ENCODE assay signal across 30 cellular contexts in the genomic region with DNA sequence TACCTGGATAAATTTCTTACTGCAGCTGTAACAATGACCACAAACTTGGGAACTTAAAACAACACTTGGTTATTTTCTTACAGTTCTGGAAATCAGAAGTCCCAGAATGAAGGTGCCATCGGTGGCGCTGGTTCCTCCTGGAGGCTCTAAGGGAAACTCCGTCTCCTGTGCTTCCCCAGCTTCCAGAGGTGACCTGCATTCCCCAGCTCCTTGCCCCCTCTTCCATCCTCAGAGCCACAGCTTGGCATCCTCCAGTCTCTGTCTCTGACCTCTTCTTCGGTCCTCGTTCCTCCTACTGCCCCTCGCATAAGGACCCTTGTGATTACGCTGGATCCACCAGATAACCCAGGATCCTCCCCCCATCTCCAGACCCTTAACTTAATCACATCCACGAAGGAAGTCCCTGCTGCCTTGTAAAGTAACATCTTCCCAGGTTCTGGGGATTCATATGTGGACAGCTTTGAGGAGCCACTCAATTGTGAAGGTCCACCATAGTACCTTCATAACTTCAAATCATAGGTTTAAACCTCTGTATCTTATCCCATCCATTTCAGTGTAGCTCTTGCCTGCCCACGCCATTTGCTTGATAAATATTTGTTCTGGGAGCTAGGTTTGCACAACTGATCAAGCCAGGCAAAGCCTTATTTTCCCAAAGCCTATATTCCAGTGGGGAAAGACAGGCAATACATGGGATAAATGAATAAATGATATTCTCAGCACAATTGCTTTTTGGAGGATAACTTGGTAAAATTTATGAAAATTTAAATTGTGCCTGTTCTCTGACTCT. TPM values are rescaled to one million over a fixed set of nuclear protein-coding genes. Genes with fewer than 3 reads are reported as not detected.
"Had no signal": no experiment of that assay in that cellular context is flagged by ENCODE, and none has a peak within 500 bp of the region (broad histone marks: within the 10 kb centered on the region; RNA-seq: fewer than 3 reads in every experiment).

No MANE protein-coding gene starts in this region.

- H3K9me3 ChIP-seq: breast epithelium had no signal

- H3K36me3 Mint-ChIP-seq: activated CD8-positive, alpha-beta memory T cell treated with anti-CD3 and anti-CD28 coated beads, Interleukin-2, amount 10 ng/mL, durations not matched to agents 7 days and 5 days; activated naive CD4-positive, alpha-beta T cell treated with anti-CD3 and anti-CD28 coated beads, Interleukin-2, amount 50 U/mL, for 24 hours; T-cell had no signal

- H3K27me3 ChIP-seq: breast epithelium had no signal

- H3K4me1 ChIP-seq: breast epithelium had no signal

- H3K27me3 Mint-ChIP-seq: activated CD4-positive, alpha-beta T cell treated with anti-CD3 and anti-CD28 coated beads, Interleukin-2, amount 10 ng/mL, durations not matched to agents 24 days and 14 days had no signal

- H3K9me3 Mint-ChIP-seq: activated naive CD4-positive, alpha-beta T cell treated with anti-CD3 and anti-CD28 coated beads, Interleukin-2, amount 50 U/mL, for 24 hours had no signal

- H3K27ac Mint-ChIP-seq: activated B cell treated with CpG ODN at 0.5 μM for 24 hours; activated CD4-positive, alpha-beta T cell treated with anti-CD3 and anti-CD28 coated beads, Interleukin-2, amount 10 ng/mL, durations not matched to agents 24 days and 14 days; activated CD8-positive, alpha-beta memory T cell treated with anti-CD3 and anti-CD28 coated beads, Interleukin-2, amount 10 ng/mL, durations not matched to agents 7 days and 5 days; activated naive CD4-positive, alpha-beta T cell treated with anti-CD3 and anti-CD28 coated beads, Interleukin-2, amount 50 U/mL, for 24 hours; activated T-cell treated with anti-CD3 and anti-CD28 coated beads, Interleukin-2, amount 50 U/mL, for 24 hours; activated T-helper 1 cell treated with anti-CD3 and anti-CD28 coated beads, Interleukin-12 subunit alpha, Interleukin-12 subunit beta, Interleukin-2, Interleukin-4 antibody, amounts not matched to agents 30 ng/mL and 10 ng/mL and 1 ng/mL, durations not matched to agents 14 hours and 24 hours and 36 hours; T-cell had no signal

- H3K27ac ChIP-seq: breast epithelium, SK-N-MC had no signal

- H3K4me3 Mint-ChIP-seq: activated B cell treated with CpG ODN at 0.5 μM for 24 hours; activated CD4-positive, alpha-beta T cell treated with anti-CD3 and anti-CD28 coated beads, Interleukin-2, amount 10 ng/mL, durations not matched to agents 24 days and 14 days; activated CD8-positive, alpha-beta memory T cell treated with anti-CD3 and anti-CD28 coated beads, Interleukin-2, amount 10 ng/mL, durations not matched to agents 7 days and 5 days; activated naive CD4-positive, alpha-beta T cell treated with anti-CD3 and anti-CD28 coated beads, Interleukin-2, amount 50 U/mL, for 24 hours; activated T-cell treated with anti-CD3 and anti-CD28 coated beads, Interleukin-2, amount 50 U/mL, for 24 hours; activated T-helper 1 cell treated with anti-CD3 and anti-CD28 coated beads, Interleukin-12 subunit alpha, Interleukin-12 subunit beta, Interleukin-2, Interleukin-4 antibody, amounts not matched to agents 30 ng/mL and 10 ng/mL and 1 ng/mL, durations not matched to agents 14 hours and 24 hours and 36 hours; T-cell had no signal

- DNase-seq: activated B cell treated with CpG ODN at 0.5 μM for 24 hours; activated CD4-positive, alpha-beta T cell treated with anti-CD3 and anti-CD28 coated beads for 1 hour; activated CD4-positive, alpha-beta T cell treated with anti-CD3 and anti-CD28 coated beads, Interleukin-2, amount 50 U/mL, for 48 hours; activated CD8-positive, alpha-beta memory T cell treated with anti-CD3 and anti-CD28 coated beads, Interleukin-2, amount 10 ng/mL, durations not matched to agents 7 days and 5 days; activated effector memory CD4-positive, alpha-beta T cell treated with Interleukin-2 at 50 U/mL for 16 hours; activated naive CD4-positive, alpha-beta T cell; activated T-cell treated with anti-CD3 and anti-CD28 coated beads, Interleukin-2, amount 50 U/mL, for 24 hours; aorta; MG63; MV-4-11; NCI-H1092 treated with DMSO at 0.1 percent for 48 hours; NCI-H1436; NCI-H1694 treated with DMSO at 0.1 percent for 48 hours; NCI-H2081 treated with DMSO at 0.1 percent for 48 hours; NCI-H446; NCI-H524; NCI-H774; NK-92 treated with Interleukin-12 subunit alpha and Interleukin-12 subunit beta, amount 100 ng/mL, for 24 hours; OCI-M1; RPMI8226; T-cell; T-helper 2 cell; T1000 had no signal

- ATAC-seq: activated CD8-positive, alpha-beta memory T cell treated with anti-CD3 and anti-CD28 coated beads, Interleukin-2, amount 10 ng/mL, durations not matched to agents 7 days and 5 days; Panc1; Right ventricle myocardium inferior; T-cell had no signal

- H3K4me1 Mint-ChIP-seq: activated B cell treated with CpG ODN at 0.5 μM for 24 hours; activated CD4-positive, alpha-beta T cell treated with anti-CD3 and anti-CD28 coated beads, Interleukin-2, amount 10 ng/mL, durations not matched to agents 24 days and 14 days; activated CD8-positive, alpha-beta memory T cell treated with anti-CD3 and anti-CD28 coated beads, Interleukin-2, amount 10 ng/mL, durations not matched to agents 7 days and 5 days; activated naive CD4-positive, alpha-beta T cell treated with anti-CD3 and anti-CD28 coated beads, Interleukin-2, amount 50 U/mL, for 24 hours; T-cell had no signal

- H3K4me3 ChIP-seq: breast epithelium, MG63, SK-N-MC had no signal

- H3K36me3 ChIP-seq: breast epithelium, MG63 had no signal

RNA-seq across cellular contexts. Expression of a gene that starts 34.8 kb away (rescaled TPM):
- total RNA-seq: activated CD8-positive, alpha-beta memory T cell treated with anti-CD3 and anti-CD28 coated beads, Interleukin-2, amount 10 ng/mL, durations not matched to agents 7 days and 5 days had no signal
